Comparison of ENCODE assay signal across 14 cellular contexts in the genomic region with DNA sequence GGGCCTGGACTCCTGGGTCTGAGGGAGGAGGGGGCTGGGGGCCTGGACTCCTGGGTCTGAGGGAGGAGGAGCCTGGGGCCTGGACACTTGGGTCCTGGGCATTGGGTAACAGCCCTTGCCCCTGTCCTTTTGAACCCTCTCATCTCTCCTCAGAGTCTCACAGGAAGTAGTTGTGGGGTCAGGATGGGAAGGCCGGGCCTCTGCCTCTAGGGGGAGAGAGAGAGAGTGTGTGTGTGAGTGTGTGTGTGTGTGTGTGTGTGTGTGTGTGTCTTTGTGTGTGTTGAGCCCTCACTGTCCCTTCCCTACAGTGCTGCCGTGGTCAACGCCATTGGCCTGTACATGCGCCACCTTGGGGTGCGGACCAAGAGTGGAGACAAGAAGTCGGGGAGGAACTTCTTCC. TPM values are rescaled to one million over a fixed set of nuclear protein-coding genes. Genes with fewer than 3 reads are reported as not detected.
DNase-seq lines count a peak whose midpoint lies in the region; ATAC-seq, FAIRE-seq and TF ChIP-seq lines count a peak whose summit lies in the region.
"Had no signal": no experiment of that assay in that cellular context is flagged by ENCODE, and none has a peak within 500 bp of the region (broad histone marks: within the 10 kb centered on the region; RNA-seq: fewer than 3 reads in every experiment).

No MANE protein-coding gene starts in this region.

- H3K79me2 ChIP-seq in osteoblast (ENCODE audit: insufficient read depth, low read length): peaks cover 7% of the 10 kb centered on the region

- peak; percentile 48 for DNase-seq in activated CD4-positive, alpha-beta T cell treated with anti-CD3 and anti-CD28 coated beads for 36 hours
- no peak for DNase-seq in activated CD4-positive, alpha-beta T cell treated with anti-CD3 and anti-CD28 coated beads, Interleukin-2, amount 50 U/mL, for 1 hour
- DNase-seq in MV-4-11 (lab: John Stamatoyannopoulos, UW) (peak; percentile 68), osteoblast (ENCODE audit: insufficient read length, low spot score, missing footprints) (peak; percentile 68), body of pancreas (no peak), H54 (ENCODE audit: insufficient read length, low spot score) (no peak)
- DNase-seq in activated naive CD8-positive, alpha-beta T cell treated with anti-CD3 and anti-CD28 coated beads, Interleukin-2, amount 50 U/mL, for 24 hours: no peak
- DNase-seq: NCI-H1105; stimulated activated CD4-positive, alpha-beta T cell treated with anti-CD3 and anti-CD28 coated beads, Interleukin-2, amount 100 ng/mL, for 24 hours had no signal

- peaks cover 53% of the 10 kb centered on the region for H3K36me3 Mint-ChIP-seq in activated CD4-positive, alpha-beta T cell treated with anti-CD3 and anti-CD28 coated beads for 36 hours (ENCODE audit: low read depth)
- H3K36me3 Mint-ChIP-seq in activated naive CD8-positive, alpha-beta T cell treated with anti-CD3 and anti-CD28 coated beads, Interleukin-2, amount 50 U/mL, for 24 hours (ENCODE audit: low read depth): peaks cover 40% of the 10 kb centered on the region

- no peak for TF ChIP-seq POLR2A in body of pancreas (IDR thresholded peaks at IDR 0.05)
- no peak for TF ChIP-seq POLR2A in H54 (IDR thresholded peaks at IDR 0.05; ENCODE audit: low read depth, low read length)

- intact Hi-C loops in activated CD4-positive, alpha-beta T cell treated with anti-CD3 and anti-CD28 coated beads for 36 hours (cut with DNase I, micrococcal nuclease): no loop called here
- intact Hi-C loops in body of pancreas (cut with DNase I): loop anchor here (5.0 kb wide), 1 partner anchor 33 kb away; the partner anchor contains the start of gene ERFL

- 78 to 89% methylated on average over 4 to 6 of the region's 6 CpGs for WGBS in body of pancreas, 2 donors

- FAIRE-seq in H54 (lab: Jason Lieb, UNC): no peak
- FAIRE-seq: TTC549, urothelium cell line had no signal

- no peak overlapping the region for H2AFZ ChIP-seq in osteoblast (ENCODE audit: low read length)

- H3K27me3 Mint-ChIP-seq in activated CD4-positive, alpha-beta T cell treated with anti-CD3 and anti-CD28 coated beads for 36 hours: no peaks in the 10 kb centered on the region
- H3K27me3 Mint-ChIP-seq in activated naive CD8-positive, alpha-beta T cell treated with anti-CD3 and anti-CD28 coated beads, Interleukin-2, amount 50 U/mL, for 24 hours: no peaks in the 10 kb centered on the region

- H3K27ac ChIP-seq in osteoblast (ENCODE audit: low read depth, low read length): no peak overlapping the region
- no peak overlapping the region for H3K27ac ChIP-seq in body of pancreas
- H3K27ac ChIP-seq: ascending aorta had no signal

- POLR2A ChIA-PET in activated CD4-positive, alpha-beta T cell treated with anti-CD3 and anti-CD28 coated beads for 36 hours (lab: Charles Lee): no interaction called here

- no peaks in the 10 kb centered on the region for H3K9me3 ChIP-seq in osteoblast (ENCODE audit: low read depth, low read length)
- no peaks in the 10 kb centered on the region for H3K9me3 ChIP-seq in body of pancreas
- H3K9me3 ChIP-seq: ascending aorta; BLaER1 treated with 17β-estradiol and CSF1 and Interleukin-3, amounts not matched to agents 10 nM and 100 nM had no signal

- H3K27me3 ChIP-seq in osteoblast (ENCODE audit: insufficient read depth, low read length) (no peaks in the 10 kb centered on the region), body of pancreas (no peaks in the 10 kb centered on the region)
- H3K27me3 ChIP-seq: ascending aorta; BLaER1 treated with 17β-estradiol and CSF1 and Interleukin-3, amounts not matched to agents 10 nM and 100 nM had no signal

- H3K4me1 ChIP-seq in osteoblast (ENCODE audit: insufficient read depth, low read length): no peaks in the 10 kb centered on the region
- H3K4me1 ChIP-seq in body of pancreas: no peaks in the 10 kb centered on the region
- H3K4me1 ChIP-seq: ascending aorta had no signal

- peaks cover 51% of the 10 kb centered on the region for H3K4me1 Mint-ChIP-seq in activated CD4-positive, alpha-beta T cell treated with anti-CD3 and anti-CD28 coated beads for 36 hours
- H3K4me1 Mint-ChIP-seq in activated naive CD8-positive, alpha-beta T cell treated with anti-CD3 and anti-CD28 coated beads, Interleukin-2, amount 50 U/mL, for 24 hours: peaks cover 65% of the 10 kb centered on the region

- H3K4me3 ChIP-seq in osteoblast (ENCODE audit: insufficient read depth, low read length): no peak overlapping the region
- H3K4me3 ChIP-seq in body of pancreas: no peak overlapping the region
- H3K4me3 ChIP-seq: ascending aorta; BLaER1 treated with 17β-estradiol and CSF1 and Interleukin-3, amounts not matched to agents 10 nM and 100 nM had no signal

- peaks cover 54% of the 10 kb centered on the region for H3K36me3 ChIP-seq in osteoblast (ENCODE audit: insufficient read depth, low read length)
- peaks cover 1 to 21% of the 10 kb centered on the region in 2 donors for H3K36me3 ChIP-seq in body of pancreas (replicated peaks in 1 of 2; ENCODE audit: insufficient read depth in 1 of 2, low read depth in 2 of 2)

- peaks cover 26% of the 10 kb centered on the region for H4K20me1 ChIP-seq in osteoblast (ENCODE audit: insufficient read depth, low read length)

- H3K27ac Mint-ChIP-seq in activated CD4-positive, alpha-beta T cell treated with anti-CD3 and anti-CD28 coated beads for 36 hours: no peak overlapping the region
- peak overlapping the region; percentile 54 for H3K27ac Mint-ChIP-seq in activated naive CD8-positive, alpha-beta T cell treated with anti-CD3 and anti-CD28 coated beads, Interleukin-2, amount 50 U/mL, for 24 hours

- peak; percentile 9 for TF ChIP-seq CTCF in osteoblast (IDR thresholded peaks at IDR 0.05; ENCODE audit: extremely low read depth, low read depth, low read length)
- TF ChIP-seq CTCF in body of pancreas (IDR thresholded peaks at IDR 0.05): no peak

- H3K9me3 Mint-ChIP-seq in activated CD4-positive, alpha-beta T cell treated with anti-CD3 and anti-CD28 coated beads for 36 hours (ENCODE audit: low read depth): no peaks in the 10 kb centered on the region
- H3K9me3 Mint-ChIP-seq in activated naive CD8-positive, alpha-beta T cell treated with anti-CD3 and anti-CD28 coated beads, Interleukin-2, amount 50 U/mL, for 24 hours: no peaks in the 10 kb centered on the region

- CTCF ChIA-PET in activated CD4-positive, alpha-beta T cell treated with anti-CD3 and anti-CD28 coated beads for 36 hours (lab: Charles Lee): no interaction called here

- H3K4me2 ChIP-seq in osteoblast (ENCODE audit: insufficient read depth, low read length): no peak overlapping the region
- H3K4me2 ChIP-seq: BLaER1 treated with 17β-estradiol and CSF1 and Interleukin-3, amounts not matched to agents 10 nM and 100 nM had no signal

- H3K4me3 Mint-ChIP-seq in activated CD4-positive, alpha-beta T cell treated with anti-CD3 and anti-CD28 coated beads for 36 hours: no peak overlapping the region
- no peak overlapping the region for H3K4me3 Mint-ChIP-seq in activated naive CD8-positive, alpha-beta T cell treated with anti-CD3 and anti-CD28 coated beads, Interleukin-2, amount 50 U/mL, for 24 hours

- peak; percentile 64 for ATAC-seq in activated CD4-positive, alpha-beta T cell treated with anti-CD3 and anti-CD28 coated beads for 36 hours
- ATAC-seq in activated naive CD8-positive, alpha-beta T cell treated with anti-CD3 and anti-CD28 coated beads, Interleukin-2, amount 50 U/mL, for 24 hours: peak; percentile 25
- no peak for ATAC-seq in body of pancreas
- no peak for ATAC-seq in HG02884 (IDR thresholded peaks at IDR 0.05; ENCODE audit: unreplicated experiment)

RNA-seq across cellular contexts. Expression of gene ARHGEF1, which starts 10.9 kb away (rescaled TPM):
- 100 to 1,000 TPM; 231 to 276 TPM for total RNA-seq in activated CD4-positive, alpha-beta T cell treated with anti-CD3 and anti-CD28 coated beads for 36 hours
- total RNA-seq in osteoblast (30.6 and 31.8 TPM in 2 replicates), body of pancreas (100 to 1,000 TPM in 1 of 2 donors, 10 to 100 TPM in 1; 43.8 to 104 TPM)

RNA-seq across cellular contexts. Expression of gene CD79A, which starts 16.8 kb away (rescaled TPM):
- total RNA-seq in activated CD4-positive, alpha-beta T cell treated with anti-CD3 and anti-CD28 coated beads for 36 hours: 1 to 10 TPM; 4.0 to 4.1 TPM
- 0.36 TPM in 1 of 2 replicates, not detected in the other for total RNA-seq in osteoblast
- not detected for total RNA-seq in body of pancreas
- total RNA-seq: ascending aorta had no signal

RNA-seq across cellular contexts. Expression of gene RPS19, which starts 33.8 kb away (rescaled TPM):
- 1,000 to 10,000 TPM; 2,342 to 3,204 TPM for total RNA-seq in activated CD4-positive, alpha-beta T cell treated with anti-CD3 and anti-CD28 coated beads for 36 hours
- total RNA-seq in osteoblast: 486 and 791 TPM in 2 replicates
- total RNA-seq in body of pancreas: 100 to 1,000 TPM; 454 to 832 TPM

RNA-seq across cellular contexts. Expression of gene ERFL, which starts 34.4 kb away (rescaled TPM):
- 1 to 10 TPM; 1.7 to 1.9 TPM for total RNA-seq in activated CD4-positive, alpha-beta T cell treated with anti-CD3 and anti-CD28 coated beads for 36 hours
- total RNA-seq in osteoblast (under 0.01 TPM in 2 replicates), body of pancreas (not detected)
- total RNA-seq: ascending aorta had no signal

RNA-seq across cellular contexts. Expression of gene DMRTC2, which starts 49.1 kb away (rescaled TPM):
- total RNA-seq in activated CD4-positive, alpha-beta T cell treated with anti-CD3 and anti-CD28 coated beads for 36 hours: not detected
- total RNA-seq in osteoblast (not detected in 2 replicates), body of pancreas (not detected)
- total RNA-seq: ascending aorta had no signal

Comparison
In these comparisons a context has a peak if more than half of its experiments do, and no peak if none do; other contexts are left out.
1. DNase-seq: peak in activated CD4-positive, alpha-beta T cell treated with anti-CD3 and anti-CD28 coated beads for 36 hours (single experiment), MV-4-11 (single experiment) and osteoblast (single experiment); none in activated CD4-positive, alpha-beta T cell treated with anti-CD3 and anti-CD28 coated beads, Interleukin-2, amount 50 U/mL, for 1 hour (single experiment), activated naive CD8-positive, alpha-beta T cell treated with anti-CD3 and anti-CD28 coated beads, Interleukin-2, amount 50 U/mL, for 24 hours (single experiment), body of pancreas (0 of 4) and H54 (single experiment).
2. ATAC-seq: peak in activated CD4-positive, alpha-beta T cell treated with anti-CD3 and anti-CD28 coated beads for 36 hours (single experiment) and activated naive CD8-positive, alpha-beta T cell treated with anti-CD3 and anti-CD28 coated beads, Interleukin-2, amount 50 U/mL, for 24 hours (single experiment); none in body of pancreas (single experiment) and HG02884 (single experiment).